In genomic region chr9:128243486-128244415, GRCh38 we compare ENCODE assay signal across 1 cellular context.
A peak's percentile ranks its signal among the peaks of the same experiment; 100 is the strongest.
TF ChIP-seq lines count a peak whose summit lies in the region.

No MANE protein-coding gene starts in this region.

TF ChIP-seq in HepG2, 621 proteins besides CTCF, POLR2A, EP300 and RAD21:
- TF ChIP-seq GABPB1 (CRISPR knock-in tag; IDR thresholded peaks at IDR 0.05) (no peak), MNT (IDR thresholded peaks at IDR 0.05) (peak; percentile 44), ZNF317 (CRISPR knock-in tag; IDR thresholded peaks at IDR 0.05) (peak; percentile 75; the same call in 1 of the 2 replicates)
- TF ChIP-seq, protein P1, sequence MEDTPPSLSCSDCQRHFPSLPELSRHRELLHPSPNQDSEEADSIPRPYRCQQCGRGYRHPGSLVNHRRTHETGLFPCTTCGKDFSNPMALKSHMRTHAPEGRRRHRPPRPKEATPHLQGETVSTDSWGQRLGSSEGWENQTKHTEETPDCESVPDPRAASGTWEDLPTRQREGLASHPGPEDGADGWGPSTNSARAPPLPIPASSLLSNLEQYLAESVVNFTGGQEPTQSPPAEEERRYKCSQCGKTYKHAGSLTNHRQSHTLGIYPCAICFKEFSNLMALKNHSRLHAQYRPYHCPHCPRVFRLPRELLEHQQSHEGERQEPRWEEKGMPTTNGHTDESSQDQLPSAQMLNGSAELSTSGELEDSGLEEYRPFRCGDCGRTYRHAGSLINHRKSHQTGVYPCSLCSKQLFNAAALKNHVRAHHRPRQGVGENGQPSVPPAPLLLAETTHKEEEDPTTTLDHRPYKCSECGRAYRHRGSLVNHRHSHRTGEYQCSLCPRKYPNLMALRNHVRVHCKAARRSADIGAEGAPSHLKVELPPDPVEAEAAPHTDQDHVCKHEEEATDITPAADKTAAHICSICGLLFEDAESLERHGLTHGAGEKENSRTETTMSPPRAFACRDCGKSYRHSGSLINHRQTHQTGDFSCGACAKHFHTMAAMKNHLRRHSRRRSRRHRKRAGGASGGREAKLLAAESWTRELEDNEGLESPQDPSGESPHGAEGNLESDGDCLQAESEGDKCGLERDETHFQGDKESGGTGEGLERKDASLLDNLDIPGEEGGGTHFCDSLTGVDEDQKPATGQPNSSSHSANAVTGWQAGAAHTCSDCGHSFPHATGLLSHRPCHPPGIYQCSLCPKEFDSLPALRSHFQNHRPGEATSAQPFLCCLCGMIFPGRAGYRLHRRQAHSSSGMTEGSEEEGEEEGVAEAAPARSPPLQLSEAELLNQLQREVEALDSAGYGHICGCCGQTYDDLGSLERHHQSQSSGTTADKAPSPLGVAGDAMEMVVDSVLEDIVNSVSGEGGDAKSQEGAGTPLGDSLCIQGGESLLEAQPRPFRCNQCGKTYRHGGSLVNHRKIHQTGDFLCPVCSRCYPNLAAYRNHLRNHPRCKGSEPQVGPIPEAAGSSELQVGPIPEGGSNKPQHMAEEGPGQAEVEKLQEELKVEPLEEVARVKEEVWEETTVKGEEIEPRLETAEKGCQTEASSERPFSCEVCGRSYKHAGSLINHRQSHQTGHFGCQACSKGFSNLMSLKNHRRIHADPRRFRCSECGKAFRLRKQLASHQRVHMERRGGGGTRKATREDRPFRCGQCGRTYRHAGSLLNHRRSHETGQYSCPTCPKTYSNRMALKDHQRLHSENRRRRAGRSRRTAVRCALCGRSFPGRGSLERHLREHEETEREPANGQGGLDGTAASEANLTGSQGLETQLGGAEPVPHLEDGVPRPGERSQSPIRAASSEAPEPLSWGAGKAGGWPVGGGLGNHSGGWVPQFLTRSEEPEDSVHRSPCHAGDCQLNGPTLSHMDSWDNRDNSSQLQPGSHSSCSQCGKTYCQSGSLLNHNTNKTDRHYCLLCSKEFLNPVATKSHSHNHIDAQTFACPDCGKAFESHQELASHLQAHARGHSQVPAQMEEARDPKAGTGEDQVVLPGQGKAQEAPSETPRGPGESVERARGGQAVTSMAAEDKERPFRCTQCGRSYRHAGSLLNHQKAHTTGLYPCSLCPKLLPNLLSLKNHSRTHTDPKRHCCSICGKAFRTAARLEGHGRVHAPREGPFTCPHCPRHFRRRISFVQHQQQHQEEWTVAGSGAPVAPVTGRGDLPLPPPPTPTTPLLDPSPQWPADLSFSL (CRISPR knock-in tag; IDR thresholded peaks at IDR 0.05), result peak; percentile 56; the same call in 1 of the 2 replicates
TF ChIP-seq in HepG2: peak in this region for 3.
